ENCODE assay signal across 20 cellular contexts in genomic region chr17:50656509-50656908, GRCh38. TPM values are rescaled to one million over a fixed set of nuclear protein-coding genes. Genes with fewer than 3 reads are reported as not detected.
DNase-seq lines count a peak whose midpoint lies in the region; ATAC-seq and TF ChIP-seq lines count a peak whose summit lies in the region.
"Had no signal": no experiment of that assay in that cellular context is flagged by ENCODE, and none has a peak within 500 bp of the region (broad histone marks: within the 10 kb centered on the region; RNA-seq: fewer than 3 reads in every experiment).

No MANE protein-coding gene starts in this region.

- WGBS in endodermal cell (ENCODE audit: insufficient coverage in 1 of 2, insufficient read length in 1 of 2), 2 experiments: 70 to 77% methylated on average over 2 to 5 of the region's 5 CpGs
- WGBS in ovary, 3 donors: 95 to 98% (median 97%) methylated on average over 5 of the region's 5 CpGs

- no peak overlapping the region for H3K27ac Mint-ChIP-seq in activated naive CD4-positive, alpha-beta T cell treated with anti-CD3 and anti-CD28 coated beads, Interleukin-2, amount 10 ng/mL, durations not matched to agents 7 days and 5 days
- H3K27ac Mint-ChIP-seq in endodermal cell: peak overlapping the region; percentile 76
- H3K27ac Mint-ChIP-seq in activated CD8-positive, alpha-beta T cell treated with anti-CD3 and anti-CD28 coated beads, Interleukin-2, amount 10 ng/mL, durations not matched to agents 7 days and 5 days: no peak overlapping the region
- H3K27ac Mint-ChIP-seq: B cell; CD8-positive, alpha-beta T cell had no signal

- intact Hi-C loops in ovary (cut with DNase I): no loop called here

- peaks cover 4% of the 10 kb centered on the region for H3K9me3 Mint-ChIP-seq in activated naive CD4-positive, alpha-beta T cell treated with anti-CD3 and anti-CD28 coated beads, Interleukin-2, amount 10 ng/mL, durations not matched to agents 7 days and 5 days
- peaks cover 16% of the 10 kb centered on the region for H3K9me3 Mint-ChIP-seq in endodermal cell
- H3K9me3 Mint-ChIP-seq in activated CD8-positive, alpha-beta T cell treated with anti-CD3 and anti-CD28 coated beads, Interleukin-2, amount 10 ng/mL, durations not matched to agents 7 days and 5 days (ENCODE audit: insufficient read depth): no peaks in the 10 kb centered on the region
- H3K9me3 Mint-ChIP-seq: CD8-positive, alpha-beta T cell had no signal

- peaks cover 11% of the 10 kb centered on the region for H3K4me1 Mint-ChIP-seq in activated naive CD4-positive, alpha-beta T cell treated with anti-CD3 and anti-CD28 coated beads, Interleukin-2, amount 10 ng/mL, durations not matched to agents 7 days and 5 days
- peaks cover 16% of the 10 kb centered on the region for H3K4me1 Mint-ChIP-seq in endodermal cell
- H3K4me1 Mint-ChIP-seq in activated CD8-positive, alpha-beta T cell treated with anti-CD3 and anti-CD28 coated beads, Interleukin-2, amount 10 ng/mL, durations not matched to agents 7 days and 5 days (ENCODE audit: low read depth): peaks cover 6% of the 10 kb centered on the region
- H3K4me1 Mint-ChIP-seq: B cell had no signal

- H3K36me3 Mint-ChIP-seq in activated naive CD4-positive, alpha-beta T cell treated with anti-CD3 and anti-CD28 coated beads, Interleukin-2, amount 10 ng/mL, durations not matched to agents 7 days and 5 days: no peaks in the 10 kb centered on the region
- H3K36me3 Mint-ChIP-seq in endodermal cell (ENCODE audit: low read depth): no peaks in the 10 kb centered on the region
- H3K36me3 Mint-ChIP-seq in activated CD8-positive, alpha-beta T cell treated with anti-CD3 and anti-CD28 coated beads, Interleukin-2, amount 10 ng/mL, durations not matched to agents 7 days and 5 days (ENCODE audit: low read depth): no peaks in the 10 kb centered on the region
- H3K36me3 Mint-ChIP-seq: CD8-positive, alpha-beta T cell had no signal

- H3K27me3 ChIP-seq in endodermal cell (ENCODE audit: control insufficient read depth, insufficient read depth, low read length, poor library complexity, severe bottlenecking): no peaks in the 10 kb centered on the region
- no peaks in the 10 kb centered on the region for H3K27me3 ChIP-seq in mucosa of rectum (ENCODE audit: control insufficient read depth in 2 of 2, insufficient read depth in 2 of 2, low read length in 2 of 2)
- no peaks in the 10 kb centered on the region for H3K27me3 ChIP-seq in ovary
- H3K27me3 ChIP-seq: BLaER1 treated with 17β-estradiol and CSF1 and Interleukin-3, amounts not matched to agents 10 nM and 100 nM had no signal

- no peak for TF ChIP-seq EP300 in ovary (IDR thresholded peaks at IDR 0.05)

- H3K9me3 ChIP-seq in endodermal cell (ENCODE audit: control insufficient read depth, low read length) (peaks cover 7% of the 10 kb centered on the region), mucosa of rectum (ENCODE audit: control insufficient read depth in 2 of 2, low read length in 2 of 2) (no peaks in the 10 kb centered on the region), ovary (no peaks in the 10 kb centered on the region)
- H3K9me3 ChIP-seq: HAP-1 had no signal

- H3K27ac ChIP-seq in endodermal cell (ENCODE audit: low read depth, low read length): no peak overlapping the region
- H3K27ac ChIP-seq in mucosa of rectum (ENCODE audit: low read depth in 2 of 2, low read length in 2 of 2): peak overlapping the region; percentile 67 to 80
- H3K27ac ChIP-seq in ovary: no peak overlapping the region
- H3K27ac ChIP-seq: 22Rv1; BLaER1 treated with 17β-estradiol and CSF1 and Interleukin-3, amounts not matched to agents 10 nM and 100 nM; GM23248; HL-60 had no signal

- TF ChIP-seq CTCF in endodermal cell (conservative IDR thresholded peaks at IDR 0.05): no peak
- TF ChIP-seq CTCF in ovary (IDR thresholded peaks at IDR 0.05): no peak

- TF ChIP-seq POLR2A in ovary (IDR thresholded peaks at IDR 0.05): no peak

- POLR2A ChIA-PET in activated CD8-positive, alpha-beta T cell treated with anti-CD3 and anti-CD28 coated beads, Interleukin-2, amount 10 ng/mL, durations not matched to agents 7 days and 5 days (lab: Charles Lee): no interaction called here

- H3K4me1 ChIP-seq in endodermal cell (ENCODE audit: control insufficient read depth, insufficient read depth, low read length): peaks cover 6% of the 10 kb centered on the region
- H3K4me1 ChIP-seq in mucosa of rectum (ENCODE audit: control insufficient read depth in 2 of 2, insufficient read depth in 2 of 2, low read length in 2 of 2): peaks cover 30 to 50% of the 10 kb centered on the region in 2 donors
- H3K4me1 ChIP-seq in ovary (ENCODE audit: insufficient read depth): no peaks in the 10 kb centered on the region

- CTCF ChIA-PET in activated naive CD4-positive, alpha-beta T cell treated with anti-CD3 and anti-CD28 coated beads, Interleukin-2, amount 10 ng/mL, durations not matched to agents 7 days and 5 days (lab: Charles Lee): no interaction called here
- CTCF ChIA-PET in activated CD8-positive, alpha-beta T cell treated with anti-CD3 and anti-CD28 coated beads, Interleukin-2, amount 10 ng/mL, durations not matched to agents 7 days and 5 days (lab: Charles Lee): no interaction called here

- no peak for ATAC-seq in activated CD8-positive, alpha-beta T cell treated with anti-CD3 and anti-CD28 coated beads, Interleukin-2, amount 10 ng/mL, durations not matched to agents 7 days and 5 days
- ATAC-seq: CD8-positive, alpha-beta T cell; GM12878 had no signal

- no peak overlapping the region for H3K4me3 ChIP-seq in endodermal cell (ENCODE audit: low read length)
- H3K4me3 ChIP-seq in mucosa of rectum (ENCODE audit: low read length in 2 of 2): no peak overlapping the region
- H3K4me3 ChIP-seq in ovary: no peak overlapping the region
- H3K4me3 ChIP-seq: BLaER1 treated with 17β-estradiol and CSF1 and Interleukin-3, amounts not matched to agents 10 nM and 100 nM; GM12878; GM23248; HAP-1 had no signal

- H3K4me3 Mint-ChIP-seq in activated naive CD4-positive, alpha-beta T cell treated with anti-CD3 and anti-CD28 coated beads, Interleukin-2, amount 10 ng/mL, durations not matched to agents 7 days and 5 days: no peak overlapping the region
- no peak overlapping the region for H3K4me3 Mint-ChIP-seq in endodermal cell
- H3K4me3 Mint-ChIP-seq in activated CD8-positive, alpha-beta T cell treated with anti-CD3 and anti-CD28 coated beads, Interleukin-2, amount 10 ng/mL, durations not matched to agents 7 days and 5 days: no peak overlapping the region
- H3K4me3 Mint-ChIP-seq: B cell; CD8-positive, alpha-beta T cell had no signal

- H3K27me3 Mint-ChIP-seq in activated naive CD4-positive, alpha-beta T cell treated with anti-CD3 and anti-CD28 coated beads, Interleukin-2, amount 10 ng/mL, durations not matched to agents 7 days and 5 days: peaks cover 55% of the 10 kb centered on the region
- peaks cover 2% of the 10 kb centered on the region for H3K27me3 Mint-ChIP-seq in endodermal cell (ENCODE audit: insufficient read depth)
- peaks cover 8% of the 10 kb centered on the region for H3K27me3 Mint-ChIP-seq in activated CD8-positive, alpha-beta T cell treated with anti-CD3 and anti-CD28 coated beads, Interleukin-2, amount 10 ng/mL, durations not matched to agents 7 days and 5 days (ENCODE audit: low read depth)

- peak; percentile 1 for DNase-seq in activated naive CD4-positive, alpha-beta T cell treated with anti-CD3 and anti-CD28 coated beads, Interleukin-2, amount 10 ng/mL, durations not matched to agents 7 days and 5 days
- no peak for DNase-seq in activated naive CD4-positive, alpha-beta T cell treated with anti-CD3 and anti-CD28 coated beads, Interleukin-2, amount 50 U/mL, for 16 hours
- DNase-seq in endodermal cell: peak; percentile 81
- DNase-seq in ovary: no peak
- DNase-seq in DMS53 treated with DMSO at 0.1 percent for 48 hours (lab: John Stamatoyannopoulos, UW; ENCODE audit: unreplicated experiment): no peak
- DNase-seq in NK-92 treated with Interleukin-12 subunit alpha and Interleukin-12 subunit beta, amount 100 ng/mL, for 24 hours (lab: John Stamatoyannopoulos, UW): no peak
- no peak for DNase-seq in activated CD8-positive, alpha-beta T cell treated with anti-CD3 and anti-CD28 coated beads, Interleukin-2, amount 10 ng/mL, durations not matched to agents 7 days and 5 days
- DNase-seq: Calu3; CD8-positive, alpha-beta T cell; DND-41; EL; GM23248 had no signal

- H3K9ac ChIP-seq in endodermal cell (ENCODE audit: extremely low read depth, low read length, poor library complexity, severe bottlenecking) (no peak overlapping the region), mucosa of rectum (ENCODE audit: low read depth in 1 of 2, low read length in 2 of 2) (no peak overlapping the region)
- H3K9ac ChIP-seq: BLaER1 treated with 17β-estradiol and CSF1 and Interleukin-3, amounts not matched to agents 10 nM and 100 nM; GM23248 had no signal

- H3K36me3 ChIP-seq in endodermal cell (ENCODE audit: control insufficient read depth, insufficient read depth, low read length) (no peaks in the 10 kb centered on the region), mucosa of rectum (ENCODE audit: control insufficient read depth in 2 of 2, insufficient read depth in 2 of 2, low read length in 2 of 2) (peaks cover 0 to 15% of the 10 kb centered on the region in 2 donors), ovary (no peaks in the 10 kb centered on the region)
- H3K36me3 ChIP-seq: BLaER1 treated with 17β-estradiol and CSF1 and Interleukin-3, amounts not matched to agents 10 nM and 100 nM; HAP-1 had no signal

RNA-seq across cellular contexts. Expression of gene ABCC3, which starts 21.8 kb away (rescaled TPM):
- total RNA-seq in endodermal cell (under 1 TPM; 0.22 to 0.91 TPM), ovary (10 to 100 TPM in 1 of 7 donors, 1 to 10 TPM in 6; 1.4 to 11.4 (median 5.2) TPM)
- polyA plus RNA-seq in endodermal cell (2013, experiment 1 of 2): not detected
- not detected for polyA plus RNA-seq in endodermal cell (2013, experiment 2 of 2)
- polyA plus RNA-seq in ovary: 10 to 100 TPM in 1 of 2 donors, 1 to 10 TPM in 1; 2.5 to 14.2 TPM
- not detected for total RNA-seq in activated CD8-positive, alpha-beta T cell treated with anti-CD3 and anti-CD28 coated beads, Interleukin-2, amount 10 ng/mL, durations not matched to agents 7 days and 5 days
- total RNA-seq: CD8-positive, alpha-beta T cell; G401 had no signal

RNA-seq across cellular contexts. Expression of gene ANKRD40, which starts 51.2 kb away (rescaled TPM):
- total RNA-seq in endodermal cell: 10 to 100 TPM; 44.9 to 60.3 TPM
- 38.1 TPM for polyA plus RNA-seq in endodermal cell (2013, experiment 1 of 2)
- polyA plus RNA-seq in endodermal cell (2013, experiment 2 of 2): 37.3 TPM
- total RNA-seq in ovary: 10 to 100 TPM; 19.4 to 52.6 (median 42.1) TPM
- 10 to 100 TPM; 17.0 to 41.7 TPM for polyA plus RNA-seq in ovary
- total RNA-seq in activated CD8-positive, alpha-beta T cell treated with anti-CD3 and anti-CD28 coated beads, Interleukin-2, amount 10 ng/mL, durations not matched to agents 7 days and 5 days: 10 to 100 TPM; 28.9 to 31.2 TPM

Comparison
In these comparisons a context has a peak if more than half of its experiments do, and no peak if none do; other contexts are left out.
1. DNase-seq: peak in activated naive CD4-positive, alpha-beta T cell treated with anti-CD3 and anti-CD28 coated beads, Interleukin-2, amount 10 ng/mL, durations not matched to agents 7 days and 5 days (single experiment) and endodermal cell (single experiment); none in activated naive CD4-positive, alpha-beta T cell treated with anti-CD3 and anti-CD28 coated beads, Interleukin-2, amount 50 U/mL, for 16 hours (single experiment), ovary (0 of 5), DMS53 treated with DMSO at 0.1 percent for 48 hours (single experiment), NK-92 treated with Interleukin-12 subunit alpha and Interleukin-12 subunit beta, amount 100 ng/mL, for 24 hours (single experiment) and activated CD8-positive, alpha-beta T cell treated with anti-CD3 and anti-CD28 coated beads, Interleukin-2, amount 10 ng/mL, durations not matched to agents 7 days and 5 days (single experiment).
2. H3K27ac ChIP-seq: peak in mucosa of rectum (2 of 2); none in endodermal cell (single experiment) and ovary (0 of 2).